8 cellular contexts compared by ENCODE assay signal in the genomic region with DNA sequence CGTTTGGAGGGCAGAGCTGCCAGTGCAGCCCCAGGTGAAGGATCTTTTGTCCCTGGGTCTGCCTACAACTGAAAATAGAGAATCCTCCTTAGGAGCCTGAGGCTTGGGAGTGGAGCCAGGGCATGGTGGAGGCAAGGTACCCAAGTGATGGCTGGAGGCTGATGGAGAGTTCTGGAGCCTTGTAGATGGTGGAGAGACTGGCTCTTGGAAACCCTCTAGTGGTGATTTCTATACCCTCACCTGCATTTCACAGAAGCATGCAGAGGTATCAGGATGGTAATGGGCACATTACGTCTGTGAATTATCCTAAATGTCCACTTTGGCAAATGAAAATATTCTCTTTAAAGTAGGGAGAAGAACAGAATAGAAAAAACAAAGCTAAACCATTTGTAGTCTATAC. TPM values are rescaled to one million over a fixed set of nuclear protein-coding genes. Genes with fewer than 3 reads are reported as not detected.
DNase-seq lines count a peak whose midpoint lies in the region; ATAC-seq, FAIRE-seq and TF ChIP-seq lines count a peak whose summit lies in the region.

No MANE protein-coding gene starts in this region.

- H3K4me3 ChIP-seq in Caco-2 (ENCODE audit: low read depth, low read length) (no peak overlapping the region), K562 (no peak overlapping the region), uterus (no peak overlapping the region)

- peaks cover 8% of the 10 kb centered on the region for H3K27me3 Mint-ChIP-seq in Caco-2 (ENCODE audit: insufficient read depth, unreplicated experiment)
- H3K27me3 Mint-ChIP-seq in naive thymus-derived CD8-positive, alpha-beta T cell, result peaks cover 0 to 7% (median 4%) of the 10 kb centered on the region in 5 donors

- peaks cover 7% of the 10 kb centered on the region for H3K4me1 Mint-ChIP-seq in Caco-2 (ENCODE audit: low read depth, unreplicated experiment)
- H3K4me1 Mint-ChIP-seq in naive thymus-derived CD8-positive, alpha-beta T cell, result no peaks in the 10 kb centered on the region

- peak in 1 of 2 experiments; percentile 21 for DNase-seq in Caco-2
- DNase-seq in GM19239 (ENCODE audit: insufficient read length, low spot score), result peak; percentile 9
- peak; percentile 2 to 26 (median 20) for DNase-seq in K562 (ENCODE audit: extremely low read depth in 1 of 4, low spot score in 3 of 4)
- DNase-seq in pons (ENCODE audit: low spot score), result peak; percentile 9
- no peak for DNase-seq in naive thymus-derived CD8-positive, alpha-beta T cell
- no peak for DNase-seq in GOT3 (lab: John Stamatoyannopoulos, UW)
- DNase-seq in uterus, result no peak

- H2AFZ ChIP-seq in K562 (ENCODE audit: low read depth, low read length), result no peak overlapping the region

- H3K4me2 ChIP-seq in K562 (ENCODE audit: insufficient read depth, low read length), result no peak overlapping the region

- H4K20me1 ChIP-seq in K562 (replicated peaks; ENCODE audit: control insufficient read depth, insufficient read depth, low read length), result 0 out of 2 replicates have a peak, but pooled peaks cover 4% of the 10 kb centered on the region

- no peaks in the 10 kb centered on the region for H3K36me3 ChIP-seq in Caco-2 (ENCODE audit: control insufficient read depth, insufficient read depth, low read length)
- no peaks in the 10 kb centered on the region for H3K36me3 ChIP-seq in K562 (ENCODE audit: control insufficient read depth, insufficient read depth, low read length)
- H3K36me3 ChIP-seq in uterus, result no peaks in the 10 kb centered on the region

- no peak for TF ChIP-seq EP300 in K562 (IDR thresholded peaks at IDR 0.05; ENCODE audit: low read length)

- no peak overlapping the region for H3K27ac ChIP-seq in K562 (ENCODE audit: extremely low read depth, low read depth, low read length)
- H3K27ac ChIP-seq in uterus, result no peak overlapping the region

- H3K4me1 ChIP-seq in Caco-2 (no peaks in the 10 kb centered on the region), K562 (replicated peaks in 1 of 2; ENCODE audit: control insufficient read depth in 2 of 2, insufficient read depth in 2 of 2, low read length in 2 of 2) (no peaks in the 10 kb centered on the region), uterus (no peaks in the 10 kb centered on the region)

- H3K27me3 ChIP-seq in Caco-2 (replicated peaks; ENCODE audit: control insufficient read depth, insufficient read depth, low read length) (no peaks in the 10 kb centered on the region), K562 (ENCODE audit: control insufficient read depth in 2 of 2, insufficient read depth in 2 of 2, low read length in 2 of 2) (no peaks in the 10 kb centered on the region; a peak in 1 of 5 replicates), uterus (no peaks in the 10 kb centered on the region)

- peak; percentile 75 for FAIRE-seq in GM19239 (lab: Jason Lieb, UNC)
- no peak for FAIRE-seq in K562 (lab: Jason Lieb, UNC)

- 0% methylated on average over 2 of the region's 2 CpGs for WGBS in K562 (ENCODE audit: insufficient coverage, low coverage, missing lambda C conversion rate)

- peak; percentile 49 to 52 for TF ChIP-seq CTCF in Caco-2 (IDR thresholded peaks at IDR 0.05; ENCODE audit: insufficient read depth in 1 of 2, low read depth in 1 of 2, low read length in 1 of 2, severe bottlenecking in 1 of 2, unreplicated experiment in 1 of 2)
- TF ChIP-seq CTCF in K562 (IDR thresholded peaks at IDR 0.05 in 2 of 3, conservative IDR thresholded peaks at IDR 0.05 in 1 of 3; ENCODE audit: insufficient read depth in 2 of 3, low read depth in 1 of 3, low read length in 3 of 3), result peak; percentile 42 to 57 (median 50)
- no peak for TF ChIP-seq CTCF in uterus (IDR thresholded peaks at IDR 0.05)

- no peak overlapping the region for H3K9ac ChIP-seq in K562 (ENCODE audit: insufficient read depth in 1 of 2, low read depth in 2 of 2, low read length in 2 of 2)

- no peaks in the 10 kb centered on the region for H3K9me1 ChIP-seq in K562 (ENCODE audit: control insufficient read depth, insufficient read depth, low read length)

- no peaks in the 10 kb centered on the region for H3K9me3 Mint-ChIP-seq in Caco-2 (ENCODE audit: unreplicated experiment)
- no peaks in the 10 kb centered on the region for H3K9me3 Mint-ChIP-seq in naive thymus-derived CD8-positive, alpha-beta T cell

- POLR2A ChIA-PET in Caco-2 (lab: Charles Lee), result no interaction called here
- POLR2A ChIA-PET in K562 (lab: Yijun Ruan, JAX), result interaction anchor here (0.5 to 0.6 kb wide), 2 partner anchors 201 to 293 kb away, joined by 3 to 4 read pairs; no protein-coding TSS in a partner anchor
- POLR2A ChIA-PET in naive thymus-derived CD8-positive, alpha-beta T cell (lab: Charles Lee), result no interaction called here

- TF ChIP-seq POLR2A in K562 (conservative IDR thresholded peaks at IDR 0.05) (no peak), uterus (IDR thresholded peaks at IDR 0.05) (no peak)

- no peak overlapping the region for H3K4me3 Mint-ChIP-seq in Caco-2 (ENCODE audit: unreplicated experiment)
- no peak overlapping the region for H3K4me3 Mint-ChIP-seq in naive thymus-derived CD8-positive, alpha-beta T cell

- CTCF ChIA-PET in Caco-2 (lab: Charles Lee) (interaction anchor here (0.6 to 1.2 kb wide), 3 partner anchors 9 to 357 kb away, joined by 3 to 9 read pairs (median 3); no protein-coding TSS in a partner anchor), K562 (lab: Yijun Ruan, JAX; ENCODE audit: low intra/inter-chr PET ratio) (no interaction called here)

- H3K9me3 ChIP-seq in Caco-2 (no peaks in the 10 kb centered on the region), K562 (replicated peaks; ENCODE audit: control insufficient read depth, insufficient read depth, low read depth, low read length) (no peaks in the 10 kb centered on the region), uterus (no peaks in the 10 kb centered on the region)

- H3K36me3 Mint-ChIP-seq in Caco-2 (ENCODE audit: insufficient read depth, unreplicated experiment), result no peaks in the 10 kb centered on the region
- no peaks in the 10 kb centered on the region for H3K36me3 Mint-ChIP-seq in naive thymus-derived CD8-positive, alpha-beta T cell

- TF ChIP-seq RAD21 in K562 (CRISPR knock-in tag; conservative IDR thresholded peaks at IDR 0.05 in 1 of 2, IDR thresholded peaks at IDR 0.05 in 1 of 2), result peak in 1 of 2 experiments; percentile 33; a peak in 1 of 4 replicates

- no TSS peak for BruUV-seq in Caco-2 (replicated peaks; lab: Mats Ljungman, UMichigan)
- BruUV-seq in K562 (replicated peaks; lab: Mats Ljungman, UMichigan), result no TSS peak

- H3K27ac Mint-ChIP-seq in Caco-2 (ENCODE audit: unreplicated experiment), result no peak overlapping the region
- H3K27ac Mint-ChIP-seq in naive thymus-derived CD8-positive, alpha-beta T cell, result no peak overlapping the region

- intact Hi-C loops in Caco-2 (cut with micrococcal nuclease; ENCODE audit: unreplicated experiment), result loop anchor here (1.0 kb wide), 2 partner anchors 58 to 251 kb away; no protein-coding TSS in a partner anchor
- intact Hi-C loops in K562 (cut with micrococcal nuclease), result no loop called here
- intact Hi-C loops in uterus (cut with DNase I; ENCODE audit: low total_unique reads), result no loop called here

- no peaks in the 10 kb centered on the region for H3K79me2 ChIP-seq in K562 (ENCODE audit: control insufficient read depth, insufficient read depth, low read length)

- in situ Hi-C loops in K562 (cut with MboI), result no loop called here

- ATAC-seq in HG03378 (IDR thresholded peaks at IDR 0.05; ENCODE audit: unreplicated experiment) (peak; percentile 88), K562 (peak; percentile 74)
- ATAC-seq in naive thymus-derived CD8-positive, alpha-beta T cell, result no peak

TF ChIP-seq in K562, 482 proteins besides CTCF, POLR2A, EP300 and RAD21:
- TF ChIP-seq ZNF274 (IDR thresholded peaks at IDR 0.05; ENCODE audit: borderline replicate concordance, low read depth, low read length) (no peak), MBD2 (IDR thresholded peaks at IDR 0.05; ENCODE audit: borderline replicate concordance, low read depth) (no peak), FOSL1 (tag; conservative IDR thresholded peaks at IDR 0.05) (no peak), ZNF175 (CRISPR knock-in tag; IDR thresholded peaks at IDR 0.05; ENCODE audit: low read depth) (no peak), DPF2 (IDR thresholded peaks at IDR 0.05) (no peak), ZNF347 (CRISPR knock-in tag; IDR thresholded peaks at IDR 0.05; ENCODE audit: low read depth) (no peak)

RNA-seq across cellular contexts. Expression of gene INSC, which starts 44.4 kb away (rescaled TPM):
- total RNA-seq in Caco-2 (2022) (not detected in 2 replicates), K562 (2014; rRNA removed) (not detected in 2 replicates), K562 (2014; rRNA removed; fragmentation: Illumina TruSeq; extraction: Trizol) (not detected in 2 replicates), K562 (2015; rRNA removed; fragmentation: Illumina TruSeq; extraction: Trizol) (not detected in 2 replicates), K562 (2021) (not detected in 2 replicates), uterus (1 to 10 TPM in 1 of 4 donors, under 1 TPM in 1, not detected in 2; 0.24 to 2.6 TPM)
- total RNA-seq in K562 (2011; cell fraction: chromatin; rRNA removed; ENCODE audit: low replicate concordance), result not detected in 2 replicates
- not detected in 2 replicates for total RNA-seq in K562 (2011; cell fraction: nucleolus; rRNA removed)
- total RNA-seq in K562 (2011; cell fraction: nucleoplasm; rRNA removed), result not detected in 2 replicates
- polyA plus RNA-seq in K562 (2011; rRNA removed) (not detected in 2 replicates), K562 (2014; fragmentation: Illumina TruSeq; extraction: Trizol) (not detected in 2 replicates), K562 (2014; fragmentation: Nextera tagmentation; extraction: Ambion mirVana) (not detected), K562 (2014; rRNA removed) (not detected in 2 replicates)
- 0.04 TPM in 1 of 2 replicates, not detected in the other for polyA plus RNA-seq in K562 (2011; cell fraction: cytosol; rRNA removed)
- not detected in 2 replicates for polyA plus RNA-seq in K562 (2011; cell fraction: nucleus; rRNA removed)
- 0.06 TPM in 1 of 2 replicates, not detected in the other for polyA plus RNA-seq in K562 (2012)
- polyA minus RNA-seq in K562 (2011; rRNA and poly(A)+ RNA removed), result not detected in 2 replicates
- polyA minus RNA-seq in K562 (2011; cell fraction: cytosol; rRNA and poly(A)+ RNA removed), result not detected in 2 replicates
- polyA minus RNA-seq in K562 (2011; cell fraction: nucleus; rRNA and poly(A)+ RNA removed), result not detected in 2 replicates
- under 1 TPM; 0.16 to 0.60 TPM for total RNA-seq in naive thymus-derived CD8-positive, alpha-beta T cell
- polyA plus RNA-seq in naive thymus-derived CD8-positive, alpha-beta T cell, result not detected

Comparison
In these comparisons a context has a peak if more than half of its experiments do, and no peak if none do; other contexts are left out.
1. DNase-seq: peak in GM19239 (single experiment), K562 (4 of 4) and pons (single experiment); none in naive thymus-derived CD8-positive, alpha-beta T cell (0 of 10), GOT3 (single experiment) and uterus (0 of 2).
2. CTCF ChIP-seq: peak in Caco-2 (2 of 2) and K562 (3 of 3); none in uterus (0 of 4).
3. ATAC-seq: peak in HG03378 (single experiment) and K562 (single experiment); none in naive thymus-derived CD8-positive, alpha-beta T cell (0 of 2).